24 cellular contexts compared by ENCODE assay signal in the genomic region with DNA sequence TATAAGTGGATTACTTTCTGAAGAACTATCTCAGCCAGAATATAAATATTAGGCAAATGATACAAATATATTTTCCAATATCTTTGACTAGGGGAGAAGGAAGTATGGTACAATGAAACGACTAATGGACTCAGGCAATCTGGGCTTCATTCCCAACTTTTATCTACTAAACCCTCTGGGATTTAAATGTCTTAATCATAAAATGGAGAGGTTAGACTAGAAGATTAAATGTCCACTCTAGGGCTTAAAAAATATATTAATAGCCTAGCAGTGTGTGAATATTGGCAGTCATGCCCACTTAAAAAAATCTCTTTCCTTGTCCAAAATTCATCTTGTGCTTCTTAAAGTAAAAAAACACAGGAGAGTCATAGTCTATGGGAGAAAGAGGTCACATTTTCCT.
DNase-seq lines count a peak whose midpoint lies in the region; ATAC-seq and TF ChIP-seq lines count a peak whose summit lies in the region.
"Had no signal": no experiment of that assay in that cellular context is flagged by ENCODE, and none has a peak within 500 bp of the region (broad histone marks: within the 10 kb centered on the region; RNA-seq: fewer than 3 reads in every experiment).

No MANE protein-coding gene starts in this region.

- no peaks in the 10 kb centered on the region for H3K9me3 ChIP-seq in BLaER1 treated with 17β-estradiol and CSF1 and Interleukin-3, amounts not matched to agents 10 nM and 100 nM (replicated peaks in 1 of 11)
- H3K9me3 ChIP-seq: BE2C had no signal

- H3K4me1 ChIP-seq in BLaER1 treated with 17β-estradiol and CSF1 and Interleukin-3, amounts not matched to agents 10 nM and 100 nM, result peaks cover 0 to 92% (median 27%) of the 10 kb centered on the region in 10 experiments; a peak in 13 of 20 replicates
- H3K4me1 ChIP-seq: BE2C had no signal

- no peak overlapping the region for H3K4me3 ChIP-seq in BLaER1 treated with 17β-estradiol and CSF1 and Interleukin-3, amounts not matched to agents 10 nM and 100 nM
- no peak overlapping the region for H3K4me3 ChIP-seq in fibroblast of the aortic adventitia (ENCODE audit: low read depth, low read length)
- H3K4me3 ChIP-seq: GM23248, SK-N-MC had no signal

- H3K36me3 ChIP-seq in BLaER1 treated with 17β-estradiol and CSF1 and Interleukin-3, amounts not matched to agents 10 nM and 100 nM, result no peaks in the 10 kb centered on the region
- H3K36me3 ChIP-seq: BE2C had no signal

- H3K9ac ChIP-seq in BLaER1 treated with 17β-estradiol and CSF1 and Interleukin-3, amounts not matched to agents 10 nM and 100 nM, result peak overlapping the region in 2 of 11 experiments; percentile 23 to 30; a peak in 3 of 22 replicates
- H3K9ac ChIP-seq: GM23248 had no signal

- DNase-seq in NCI-H1092 treated with DMSO at 0.1 percent for 48 hours (lab: John Stamatoyannopoulos, UW) (peak; percentile 32), NCI-H1092 (lab: John Stamatoyannopoulos, UW) (no peak), caudate nucleus (lab: John Stamatoyannopoulos, UW) (no peak), fibroblast of the aortic adventitia (ENCODE audit: low read depth) (peak; percentile 78), NCI-H2227 treated with DMSO at 0.1 percent for 48 hours (lab: John Stamatoyannopoulos, UW) (no peak)
- DNase-seq: 8988T, ACHN, BE2C, DMS153, GM23248, H9, KBM-7, MM.1S, NCI-H1417 treated with DMSO at 0.1 percent for 48 hours, NCI-H1694 treated with DMSO at 0.1 percent for 48 hours, NCI-H446 treated with DMSO at 0.1 percent for 48 hours, NCI-H526, NCI-H82, RPMI8226, SHP77 treated with DMSO at 0.1 percent for 48 hours had no signal

- H4K20me1 ChIP-seq in BLaER1 treated with 17β-estradiol and CSF1 and Interleukin-3, amounts not matched to agents 10 nM and 100 nM, result no peaks in the 10 kb centered on the region

- H3K27ac ChIP-seq in BLaER1 treated with 17β-estradiol and CSF1 and Interleukin-3, amounts not matched to agents 10 nM and 100 nM, result peak overlapping the region in 7 of 11 experiments; percentile 28 to 93 (median 89); a peak in 13 of 22 replicates
- H3K27ac ChIP-seq in caudate nucleus (ENCODE audit: low read depth, low read length), result peak overlapping the region; percentile 38
- H3K27ac ChIP-seq: GM23248, SK-N-MC had no signal

- no peaks in the 10 kb centered on the region for H3K27me3 ChIP-seq in BLaER1 treated with 17β-estradiol and CSF1 and Interleukin-3, amounts not matched to agents 10 nM and 100 nM
- H3K27me3 ChIP-seq: BE2C had no signal

- ATAC-seq in activated CD4-positive, CD25-positive, alpha-beta regulatory T cell treated with anti-CD3 and anti-CD28 coated beads, Interleukin-2, amount 50 U/mL, for 24 hours, result no peak
- ATAC-seq in HG03354 (IDR thresholded peaks at IDR 0.05; ENCODE audit: poor library complexity, severe bottlenecking, unreplicated experiment), result no peak

- H3K4me2 ChIP-seq in BLaER1 treated with 17β-estradiol and CSF1 and Interleukin-3, amounts not matched to agents 10 nM and 100 nM, result peak overlapping the region in 6 of 11 experiments; percentile 32 to 88 (median 70); a peak in 11 of 22 replicates

- TF ChIP-seq CTCF in fibroblast of the aortic adventitia (IDR thresholded peaks at IDR 0.05; ENCODE audit: insufficient read depth, low read length), result no peak

Comparison
In these comparisons a context has a peak if more than half of its experiments do, and no peak if none do; other contexts are left out.
1. DNase-seq: peak in NCI-H1092 treated with DMSO at 0.1 percent for 48 hours (single experiment) and fibroblast of the aortic adventitia (single experiment); none in NCI-H1092 (single experiment), caudate nucleus (0 of 61) and NCI-H2227 treated with DMSO at 0.1 percent for 48 hours (single experiment).